In genomic region chr6:1404066-1404712, GRCh38 we compare ENCODE assay signal across 28 cellular contexts. TPM values are rescaled to one million over a fixed set of nuclear protein-coding genes. Genes with fewer than 3 reads are reported as not detected.
DNase-seq lines count a peak whose midpoint lies in the region; ATAC-seq and TF ChIP-seq lines count a peak whose summit lies in the region.
"Had no signal": no experiment of that assay in that cellular context is flagged by ENCODE, and none has a peak within 500 bp of the region (broad histone marks: within the 10 kb centered on the region; RNA-seq: fewer than 3 reads in every experiment).

No MANE protein-coding gene starts in this region.

- H3K4me3 ChIP-seq in SK-N-SH (ENCODE audit: low read depth in 2 of 2, low read length in 1 of 2) (no peak overlapping the region), foreskin fibroblast (ENCODE audit: low read depth in 1 of 2, low read length in 2 of 2) (no peak overlapping the region), stomach (no peak overlapping the region)
- H3K4me3 ChIP-seq: dorsolateral prefrontal cortex, heart right ventricle, neural progenitor cell had no signal

- H3K4me1 Mint-ChIP-seq in activated T-helper 17 cell treated with anti-CD3 and anti-CD28 coated beads, Interleukin-2, amount 50 U/mL, for 72 hours: no peaks in the 10 kb centered on the region
- H3K4me1 Mint-ChIP-seq: activated CD4-positive, alpha-beta T cell treated with anti-CD3 and anti-CD28 coated beads, Interleukin-2, amount 10 ng/mL, durations not matched to agents 7 days and 5 days; activated naive CD8-positive, alpha-beta T cell treated with anti-CD3 and anti-CD28 coated beads, Interleukin-2, amount 50 U/mL, for 24 hours; CD4-positive, CD25-positive, alpha-beta regulatory T cell; stimulated activated memory B cell treated with anti-CD40 and anti-IgM and Interleukin-4, amounts not matched to agents 10 μg/mL and 1 μg/mL and 100 μg/mL, for 72 hours had no signal

- no peaks in the 10 kb centered on the region for H3K9me3 Mint-ChIP-seq in activated T-helper 17 cell treated with anti-CD3 and anti-CD28 coated beads, Interleukin-2, amount 50 U/mL, for 72 hours
- H3K9me3 Mint-ChIP-seq: activated CD4-positive, alpha-beta T cell treated with anti-CD3 and anti-CD28 coated beads, Interleukin-2, amount 10 ng/mL, durations not matched to agents 7 days and 5 days; activated naive CD8-positive, alpha-beta T cell treated with anti-CD3 and anti-CD28 coated beads, Interleukin-2, amount 50 U/mL, for 24 hours; activated T-cell treated with anti-CD3 and anti-CD28 coated beads, Interleukin-2, amount 50 U/mL, for 24 hours; CD4-positive, CD25-positive, alpha-beta regulatory T cell; neural progenitor cell; stimulated activated memory B cell treated with anti-CD40 and anti-IgM and Interleukin-4, amounts not matched to agents 10 μg/mL and 1 μg/mL and 100 μg/mL, for 72 hours had no signal

- H3K36me3 ChIP-seq in SK-N-SH (replicated peaks in 1 of 2; ENCODE audit: control insufficient read depth in 1 of 2, insufficient read depth in 2 of 2, low read length in 1 of 2): no peaks in the 10 kb centered on the region
- no peaks in the 10 kb centered on the region for H3K36me3 ChIP-seq in stomach
- H3K36me3 ChIP-seq: heart right ventricle, neural progenitor cell, WERI-Rb-1 had no signal

- H3K9me3 ChIP-seq in SK-N-SH (no peaks in the 10 kb centered on the region), stomach (no peaks in the 10 kb centered on the region)

- H3K4me1 ChIP-seq in SK-N-SH (ENCODE audit: control insufficient read depth in 1 of 2, insufficient read depth in 2 of 2, low read depth in 1 of 2, low read length in 1 of 2) (no peaks in the 10 kb centered on the region), stomach (peaks cover 0 to 9% (median 4%) of the 10 kb centered on the region in 4 donors)
- H3K4me1 ChIP-seq: heart right ventricle had no signal

- no peak for TF ChIP-seq CTCF in SK-N-SH (IDR thresholded peaks at IDR 0.05)
- no peak for TF ChIP-seq CTCF in foreskin fibroblast (IDR thresholded peaks at IDR 0.05; ENCODE audit: low read depth, low read length)
- TF ChIP-seq CTCF in stomach (IDR thresholded peaks at IDR 0.05): no peak

- H3K36me3 Mint-ChIP-seq in activated T-helper 17 cell treated with anti-CD3 and anti-CD28 coated beads, Interleukin-2, amount 50 U/mL, for 72 hours (ENCODE audit: low read depth): no peaks in the 10 kb centered on the region
- H3K36me3 Mint-ChIP-seq: CD4-positive, CD25-positive, alpha-beta regulatory T cell; neural progenitor cell; stimulated activated memory B cell treated with anti-CD40 and anti-IgM and Interleukin-4, amounts not matched to agents 10 μg/mL and 1 μg/mL and 100 μg/mL, for 72 hours had no signal

- no peaks in the 10 kb centered on the region for H4K20me1 ChIP-seq in SK-N-SH (ENCODE audit: insufficient read depth)

- WGBS in SK-N-SH (ENCODE audit: low lambda C conversion rate): 13% methylated on average over 3 of the region's 8 CpGs
- 74 to 87% (median 79%) methylated on average over 4 to 8 of the region's 8 CpGs for WGBS in stomach, 5 donors

- ATAC-seq in SK-N-SH treated with all-trans-retinoic acid at 6 μM for 48 hours: peak; percentile 27; the same call in 1 of the 3 replicates
- peak; percentile 47 for ATAC-seq in activated T-helper 17 cell treated with anti-CD3 and anti-CD28 coated beads, Interleukin-2, amount 50 U/mL, for 72 hours (replicated peaks)
- ATAC-seq: activated naive CD8-positive, alpha-beta T cell treated with anti-CD3 and anti-CD28 coated beads, Interleukin-2, amount 50 U/mL, for 24 hours; heart right ventricle; right cardiac atrium; stimulated activated memory B cell treated with anti-CD40 and anti-IgM and Interleukin-4, amounts not matched to agents 10 μg/mL and 1 μg/mL and 100 μg/mL, for 72 hours had no signal

- H2AFZ ChIP-seq in SK-N-SH (ENCODE audit: low read depth): no peak overlapping the region
- H2AFZ ChIP-seq: neural progenitor cell had no signal

- H3K27ac ChIP-seq in SK-N-SH (ENCODE audit: low read depth in 2 of 2, low read length in 1 of 2): no peak overlapping the region
- no peak overlapping the region for H3K27ac ChIP-seq in stomach
- H3K27ac ChIP-seq: dorsolateral prefrontal cortex, heart right ventricle, neural progenitor cell, WERI-Rb-1 had no signal

- H3K79me2 ChIP-seq in SK-N-SH (ENCODE audit: insufficient read depth): no peaks in the 10 kb centered on the region

- H3K27me3 ChIP-seq in SK-N-SH (ENCODE audit: insufficient read depth): peaks cover 52% of the 10 kb centered on the region
- H3K27me3 ChIP-seq in stomach: peaks cover 0 to 33% (median 0%) of the 10 kb centered on the region in 3 donors

- no peak overlapping the region for H3K27ac Mint-ChIP-seq in activated T-helper 17 cell treated with anti-CD3 and anti-CD28 coated beads, Interleukin-2, amount 50 U/mL, for 72 hours
- H3K27ac Mint-ChIP-seq: activated CD4-positive, alpha-beta T cell treated with anti-CD3 and anti-CD28 coated beads, Interleukin-2, amount 10 ng/mL, durations not matched to agents 7 days and 5 days; activated naive CD8-positive, alpha-beta T cell treated with anti-CD3 and anti-CD28 coated beads, Interleukin-2, amount 50 U/mL, for 24 hours; activated T-cell treated with anti-CD3 and anti-CD28 coated beads, Interleukin-2, amount 50 U/mL, for 24 hours; CD4-positive, CD25-positive, alpha-beta regulatory T cell; neural progenitor cell; stimulated activated memory B cell treated with anti-CD40 and anti-IgM and Interleukin-4, amounts not matched to agents 10 μg/mL and 1 μg/mL and 100 μg/mL, for 72 hours had no signal

- TF ChIP-seq POLR2A in stomach (IDR thresholded peaks at IDR 0.05): no peak

- DNase-seq in SK-N-SH (no peak), foreskin fibroblast (peak; percentile 41 to 64), stomach (peak; percentile 17), NCI-H2081 (lab: John Stamatoyannopoulos, UW) (no peak), NCI-H2029 treated with DMSO at 0.1 percent for 48 hours (lab: John Stamatoyannopoulos, UW) (no peak)
- DNase-seq in activated CD4-positive, CD25-positive, alpha-beta regulatory T cell (lab: John Stamatoyannopoulos, UW): no peak
- DNase-seq: 8988T; activated CD4-positive, alpha-beta T cell treated with anti-CD3 and anti-CD28 coated beads, Interleukin-2, amount 10 ng/mL, durations not matched to agents 7 days and 5 days; activated gamma-delta T cell treated with Interleukin-2 at 50 U/mL for 16 hours; activated naive CD8-positive, alpha-beta T cell treated with anti-CD3 and anti-CD28 coated beads, Interleukin-2, amount 50 U/mL, for 24 hours; activated T-cell treated with anti-CD3 and anti-CD28 coated beads, Interleukin-2, amount 50 U/mL, for 24 hours; CD4-positive, CD25-positive, alpha-beta regulatory T cell; cerebellar nuclear complex; dorsolateral prefrontal cortex; H7; heart right ventricle; mammary epithelial cell; NCI-H1417; NCI-H2107; OCI-M1; right cardiac atrium; stimulated activated CD4-positive, alpha-beta T cell treated with anti-CD3 and anti-CD28 coated beads, Interleukin-4, amount 100 ng/mL, for 24 hours; WERI-Rb-1 had no signal

- H3F3A ChIP-seq in SK-N-SH (replicated peaks; ENCODE audit: insufficient read depth): no peaks in the 10 kb centered on the region

- POLR2A ChIA-PET in SK-N-SH (lab: Yijun Ruan, JAX): no interaction called here

- no peak overlapping the region for H3K4me2 ChIP-seq in SK-N-SH
- H3K4me2 ChIP-seq: neural progenitor cell had no signal

- H3K9ac ChIP-seq in SK-N-SH: no peak overlapping the region
- H3K9ac ChIP-seq: neural progenitor cell had no signal

- peaks cover 8% of the 10 kb centered on the region for H3K27me3 Mint-ChIP-seq in activated T-helper 17 cell treated with anti-CD3 and anti-CD28 coated beads, Interleukin-2, amount 50 U/mL, for 72 hours
- H3K27me3 Mint-ChIP-seq: CD4-positive, CD25-positive, alpha-beta regulatory T cell had no signal

- H3K4me3 Mint-ChIP-seq in activated T-helper 17 cell treated with anti-CD3 and anti-CD28 coated beads, Interleukin-2, amount 50 U/mL, for 72 hours: no peak overlapping the region
- H3K4me3 Mint-ChIP-seq: activated CD4-positive, alpha-beta T cell treated with anti-CD3 and anti-CD28 coated beads, Interleukin-2, amount 10 ng/mL, durations not matched to agents 7 days and 5 days; activated naive CD8-positive, alpha-beta T cell treated with anti-CD3 and anti-CD28 coated beads, Interleukin-2, amount 50 U/mL, for 24 hours; activated T-cell treated with anti-CD3 and anti-CD28 coated beads, Interleukin-2, amount 50 U/mL, for 24 hours; CD4-positive, CD25-positive, alpha-beta regulatory T cell; neural progenitor cell; stimulated activated memory B cell treated with anti-CD40 and anti-IgM and Interleukin-4, amounts not matched to agents 10 μg/mL and 1 μg/mL and 100 μg/mL, for 72 hours had no signal

- intact Hi-C loops in stomach (cut with DNase I; ENCODE audit: low total_unique reads): no loop called here

- CTCF ChIA-PET in SK-N-SH (lab: Yijun Ruan, JAX): no interaction called here

- no peaks in the 10 kb centered on the region for H3K9me2 ChIP-seq in SK-N-SH

- no peak for TF ChIP-seq RAD21 in SK-N-SH (IDR thresholded peaks at IDR 0.05; ENCODE audit: low read length)

- no peak for TF ChIP-seq EP300 in SK-N-SH (IDR thresholded peaks at IDR 0.05; ENCODE audit: borderline replicate concordance in 1 of 2, low read depth in 1 of 2, low read length in 1 of 2)
- no peak for TF ChIP-seq EP300 in stomach (IDR thresholded peaks at IDR 0.05)

TF ChIP-seq in SK-N-SH treated with all-trans-retinoic acid at 6 μM for 48 hours, 23 proteins besides CTCF, POLR2A, EP300 and RAD21 (continues in another document):
- TF ChIP-seq ESRRG (CRISPR knock-in tag; IDR thresholded peaks at IDR 0.05): no peak
- no peak for TF ChIP-seq PPARA (CRISPR knock-in tag; IDR thresholded peaks at IDR 0.05; ENCODE audit: borderline replicate concordance)
- TF ChIP-seq SNAI2 (CRISPR knock-in tag; IDR thresholded peaks at IDR 0.05): no peak
- TF ChIP-seq GLIS3 (CRISPR knock-in tag; IDR thresholded peaks at IDR 0.05): no peak
- no peak for TF ChIP-seq ISL1 (CRISPR knock-in tag; IDR thresholded peaks at IDR 0.05)
- no peak for TF ChIP-seq ZNF565 (CRISPR knock-in tag; conservative IDR thresholded peaks at IDR 0.05; ENCODE audit: low read depth)
- TF ChIP-seq ZNF8 (CRISPR knock-in tag; IDR thresholded peaks at IDR 0.05): no peak

TF ChIP-seq in SK-N-SH, 30 proteins besides CTCF, POLR2A, EP300 and RAD21 (continues in another document):
- TF ChIP-seq SMC3 (IDR thresholded peaks at IDR 0.05; ENCODE audit: low read depth, low read length) (no peak), TAF1 (IDR thresholded peaks at IDR 0.05; ENCODE audit: borderline replicate concordance, low read depth, low read length) (no peak), TEAD4 (IDR thresholded peaks at IDR 0.05; ENCODE audit: borderline replicate concordance, insufficient read depth) (no peak)

RNA-seq across cellular contexts. Expression of gene FOXF2, which starts 14.8 kb away (rescaled TPM):
- polyA plus RNA-seq in SK-N-SH (2012; rRNA removed) (not detected in 2 replicates), stomach (10 to 100 TPM; 17.7 to 32.2 (median 20.7) TPM)
- polyA plus RNA-seq in SK-N-SH (2012; cell fraction: cytosol; rRNA removed): not detected in 2 replicates
- polyA plus RNA-seq in SK-N-SH (2012; cell fraction: nucleus; rRNA removed): not detected in 2 replicates
- total RNA-seq in activated T-helper 17 cell treated with anti-CD3 and anti-CD28 coated beads, Interleukin-2, amount 50 U/mL, for 72 hours: not detected
- total RNA-seq in stomach: 100 to 1,000 TPM in 1 of 5 donors, 10 to 100 TPM in 3, 1 to 10 TPM in 1; 9.6 to 104 (median 14.1) TPM
- total RNA-seq: activated CD4-positive, alpha-beta T cell treated with anti-CD3 and anti-CD28 coated beads, Interleukin-2, amount 10 ng/mL, durations not matched to agents 7 days and 5 days; CD4-positive, CD25-positive, alpha-beta regulatory T cell; G401; mammary epithelial cell had no signal
- polyA plus RNA-seq: CD4-positive, CD25-positive, alpha-beta regulatory T cell had no signal

Comparison
In these comparisons a context has a peak if more than half of its experiments do, and no peak if none do; other contexts are left out.
1. DNase-seq: peak in foreskin fibroblast (2 of 2) and stomach (single experiment); none in SK-N-SH (single experiment), NCI-H2081 (0 of 2), NCI-H2029 treated with DMSO at 0.1 percent for 48 hours (single experiment) and activated CD4-positive, CD25-positive, alpha-beta regulatory T cell (0 of 4).
2. RNA of gene FOXF2, which starts 14.8 kb away (total RNA-seq): 9.6 to 104 TPM in stomach; not detected in activated T-helper 17 cell treated with anti-CD3 and anti-CD28 coated beads, Interleukin-2, amount 50 U/mL, for 72 hours; every median in the first group is over 10 times any median in the second.